ENCODE assay signal across 1 cellular context in the genomic region with DNA sequence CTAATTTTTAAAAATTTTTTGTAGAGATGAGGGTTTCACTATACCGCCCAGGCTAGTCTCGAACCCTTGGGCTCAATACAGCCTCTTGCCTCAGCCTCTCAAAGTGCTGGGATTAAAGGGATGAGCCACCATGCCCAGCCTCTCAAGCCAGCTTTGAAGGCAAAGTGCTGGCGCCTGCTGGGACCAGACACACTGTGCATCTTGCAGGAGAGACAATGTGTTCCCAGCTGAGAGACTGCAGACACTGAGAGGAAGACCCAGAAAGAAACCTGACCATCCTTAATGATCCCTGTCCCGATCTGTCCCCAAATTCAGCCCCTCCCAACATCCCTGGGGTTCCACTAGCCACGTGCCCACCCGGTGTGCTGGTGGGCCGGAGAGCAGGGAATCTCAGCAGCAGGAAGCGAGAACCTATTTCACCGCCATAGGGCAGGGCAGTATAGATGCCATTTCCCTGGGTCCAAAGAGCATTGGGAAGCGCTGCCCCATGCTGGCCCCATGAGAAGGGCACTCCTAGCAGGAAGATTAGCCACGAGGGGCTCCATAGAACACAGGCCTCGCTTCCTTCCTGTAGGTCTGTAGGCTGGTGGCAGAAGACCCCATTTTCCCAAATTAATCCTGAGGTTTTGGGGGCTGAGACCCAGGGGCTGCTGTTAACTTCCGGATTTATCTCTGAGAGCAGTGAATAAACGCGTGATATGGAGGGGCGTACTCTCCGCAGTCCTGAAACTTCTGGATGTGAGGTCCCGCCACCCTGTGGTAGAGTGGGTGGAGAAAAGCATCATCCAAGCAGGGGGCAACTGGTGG.
TF ChIP-seq lines count a peak whose summit lies in the region.

No MANE protein-coding gene starts in this region.

TF ChIP-seq in K562, 482 proteins besides CTCF, POLR2A, EP300 and RAD21:
- no peak for TF ChIP-seq STAG1 (CRISPR knock-in tag; IDR thresholded peaks at IDR 0.05; ENCODE audit: borderline replicate concordance)
- TF ChIP-seq ZNF431 (CRISPR knock-in tag; IDR thresholded peaks at IDR 0.05) = 0 out of 2 replicates have a peak, but pooled peaks have one; percentile 45
- 0 out of 4 replicates have a peak, but pooled peaks of 1 of the 2 experiments have one; percentile 18 for TF ChIP-seq FOXA3 (CRISPR knock-in tag; conservative IDR thresholded peaks at IDR 0.05 in 1 of 2, IDR thresholded peaks at IDR 0.05 in 1 of 2)
- no peak for TF ChIP-seq ZKSCAN3 (CRISPR knock-in tag; IDR thresholded peaks at IDR 0.05)
- TF ChIP-seq, protein P1, sequence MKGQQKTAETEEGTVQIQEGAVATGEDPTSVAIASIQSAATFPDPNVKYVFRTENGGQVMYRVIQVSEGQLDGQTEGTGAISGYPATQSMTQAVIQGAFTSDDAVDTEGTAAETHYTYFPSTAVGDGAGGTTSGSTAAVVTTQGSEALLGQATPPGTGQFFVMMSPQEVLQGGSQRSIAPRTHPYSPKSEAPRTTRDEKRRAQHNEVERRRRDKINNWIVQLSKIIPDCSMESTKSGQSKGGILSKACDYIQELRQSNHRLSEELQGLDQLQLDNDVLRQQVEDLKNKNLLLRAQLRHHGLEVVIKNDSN (CRISPR knock-in tag; IDR thresholded peaks at IDR 0.05) = peak; percentile 31; the same call in 1 of the 2 replicates
- 0 out of 2 replicates have a peak, but pooled peaks have one; percentile 52 for TF ChIP-seq FOXK1 (CRISPR knock-in tag; IDR thresholded peaks at IDR 0.05; ENCODE audit: borderline replicate concordance)
- TF ChIP-seq NR1H2 (CRISPR knock-in tag; IDR thresholded peaks at IDR 0.05) = 0 out of 2 replicates have a peak, but pooled peaks have one; percentile 18
- TF ChIP-seq, protein P2, sequence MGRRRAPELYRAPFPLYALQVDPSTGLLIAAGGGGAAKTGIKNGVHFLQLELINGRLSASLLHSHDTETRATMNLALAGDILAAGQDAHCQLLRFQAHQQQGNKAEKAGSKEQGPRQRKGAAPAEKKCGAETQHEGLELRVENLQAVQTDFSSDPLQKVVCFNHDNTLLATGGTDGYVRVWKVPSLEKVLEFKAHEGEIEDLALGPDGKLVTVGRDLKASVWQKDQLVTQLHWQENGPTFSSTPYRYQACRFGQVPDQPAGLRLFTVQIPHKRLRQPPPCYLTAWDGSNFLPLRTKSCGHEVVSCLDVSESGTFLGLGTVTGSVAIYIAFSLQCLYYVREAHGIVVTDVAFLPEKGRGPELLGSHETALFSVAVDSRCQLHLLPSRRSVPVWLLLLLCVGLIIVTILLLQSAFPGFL (CRISPR knock-in tag; IDR thresholded peaks at IDR 0.05) = 0 out of 2 replicates have a peak, but pooled peaks have one; percentile 28
